ENCODE assay signal across 28 cellular contexts in genomic region chr16:50722960-50723359, GRCh38. TPM values are rescaled to one million over a fixed set of nuclear protein-coding genes. Genes with fewer than 3 reads are reported as not detected.
DNase-seq lines count a peak whose midpoint lies in the region; ATAC-seq and TF ChIP-seq lines count a peak whose summit lies in the region.
"Had no signal": no experiment of that assay in that cellular context is flagged by ENCODE, and none has a peak within 500 bp of the region (broad histone marks: within the 10 kb centered on the region; RNA-seq: fewer than 3 reads in every experiment).

No MANE protein-coding gene starts in this region.

- H3K4me1 ChIP-seq in ascending aorta (no peaks in the 10 kb centered on the region), HAP-1 (no peaks in the 10 kb centered on the region)

- no peak for TF ChIP-seq CTCF in activated CD8-positive, alpha-beta T cell treated with anti-CD3 and anti-CD28 coated beads for 36 hours (IDR thresholded peaks at IDR 0.05)
- no peak for TF ChIP-seq CTCF in ascending aorta (IDR thresholded peaks at IDR 0.05)

- peaks cover 36% of the 10 kb centered on the region for H3K4me1 Mint-ChIP-seq in activated T-cell treated with anti-CD3 and anti-CD28 coated beads, Interleukin-2, amount 50 U/mL, for 72 hours (ENCODE audit: low read depth)
- peaks cover 29% of the 10 kb centered on the region for H3K4me1 Mint-ChIP-seq in activated CD8-positive, alpha-beta T cell treated with anti-CD3 and anti-CD28 coated beads for 36 hours (ENCODE audit: low read depth)
- H3K4me1 Mint-ChIP-seq in central memory CD8-positive, alpha-beta T cell = peaks cover 34% of the 10 kb centered on the region
- peaks cover 33% of the 10 kb centered on the region for H3K4me1 Mint-ChIP-seq in stimulated activated effector memory CD8-positive, alpha-beta T cell treated with anti-CD3 and anti-CD28 coated beads, Interleukin-12 subunit alpha, Interleukin-12 subunit beta, amount 100 ng/mL, for 72 hours

- H3K9me3 Mint-ChIP-seq in activated T-cell treated with anti-CD3 and anti-CD28 coated beads, Interleukin-2, amount 50 U/mL, for 72 hours = peaks cover 2 to 5% of the 10 kb centered on the region in 2 donors
- peaks cover 13% of the 10 kb centered on the region for H3K9me3 Mint-ChIP-seq in activated CD8-positive, alpha-beta T cell treated with anti-CD3 and anti-CD28 coated beads for 36 hours
- H3K9me3 Mint-ChIP-seq in central memory CD8-positive, alpha-beta T cell = no peaks in the 10 kb centered on the region
- peaks cover 4% of the 10 kb centered on the region for H3K9me3 Mint-ChIP-seq in stimulated activated effector memory CD8-positive, alpha-beta T cell treated with anti-CD3 and anti-CD28 coated beads, Interleukin-12 subunit alpha, Interleukin-12 subunit beta, amount 100 ng/mL, for 72 hours

- peaks cover 16 to 31% of the 10 kb centered on the region in 2 donors for H3K36me3 Mint-ChIP-seq in activated T-cell treated with anti-CD3 and anti-CD28 coated beads, Interleukin-2, amount 50 U/mL, for 72 hours (ENCODE audit: insufficient read depth in 2 of 2)
- peaks cover 10% of the 10 kb centered on the region for H3K36me3 Mint-ChIP-seq in activated CD8-positive, alpha-beta T cell treated with anti-CD3 and anti-CD28 coated beads for 36 hours (ENCODE audit: low read depth)
- H3K36me3 Mint-ChIP-seq in central memory CD8-positive, alpha-beta T cell (ENCODE audit: insufficient read depth) = peaks cover 5% of the 10 kb centered on the region
- peaks cover 18% of the 10 kb centered on the region for H3K36me3 Mint-ChIP-seq in stimulated activated effector memory CD8-positive, alpha-beta T cell treated with anti-CD3 and anti-CD28 coated beads, Interleukin-12 subunit alpha, Interleukin-12 subunit beta, amount 100 ng/mL, for 72 hours

- DNase-seq in activated T-cell treated with anti-CD3 and anti-CD28 coated beads, Interleukin-2, amount 50 U/mL, for 72 hours = no peak
- no peak for DNase-seq in activated T-cell treated with anti-CD3 and anti-CD28 coated beads, Interleukin-2, amount 50 U/mL, for 48 hours
- no peak for DNase-seq in activated CD8-positive, alpha-beta T cell treated with anti-CD3 and anti-CD28 coated beads for 36 hours
- no peak for DNase-seq in central memory CD8-positive, alpha-beta T cell (ENCODE audit: low spot score in 2 of 2)
- no peak for DNase-seq in stimulated activated effector memory CD8-positive, alpha-beta T cell treated with anti-CD3 and anti-CD28 coated beads, Interleukin-12 subunit alpha, Interleukin-12 subunit beta, amount 100 ng/mL, for 72 hours (ENCODE audit: low spot score in 2 of 2)
- DNase-seq in ascending aorta (ENCODE audit: low spot score in 2 of 2) (no peak), HAP-1 (ENCODE audit: low spot score in 2 of 2) (no peak)
- DNase-seq: CD4-positive, alpha-beta T cell; COR-L47; DMS53; GM23248; H9; NCI-H1048; NCI-H1417 treated with DMSO at 0.1 percent for 48 hours; NCI-H1694 treated with DMSO at 0.1 percent for 48 hours; NCI-H2081; NCI-H2227 treated with DMSO at 0.1 percent for 48 hours; NCI-H526 treated with DMSO at 0.1 percent for 48 hours; Peyer's patch; SHP77 treated with DMSO at 0.1 percent for 48 hours had no signal

- in situ Hi-C loops in HAP-1 (cut with MboI; ENCODE audit: low sequenced_read_pairs) = no loop called here

- no peaks in the 10 kb centered on the region for H3K9me3 ChIP-seq in ascending aorta
- H3K9me3 ChIP-seq in HAP-1 = no peaks in the 10 kb centered on the region

- ATAC-seq in activated T-cell treated with anti-CD3 and anti-CD28 coated beads, Interleukin-2, amount 50 U/mL, for 72 hours (replicated peaks in 1 of 2) = no peak
- ATAC-seq in activated CD8-positive, alpha-beta T cell treated with anti-CD3 and anti-CD28 coated beads for 36 hours = no peak
- ATAC-seq in central memory CD8-positive, alpha-beta T cell (replicated peaks; ENCODE audit: extremely low read depth, poor library complexity, severe bottlenecking) = no peak
- ATAC-seq in stimulated activated effector memory CD8-positive, alpha-beta T cell treated with anti-CD3 and anti-CD28 coated beads, Interleukin-12 subunit alpha, Interleukin-12 subunit beta, amount 100 ng/mL, for 72 hours = no peak
- ATAC-seq in HG03175 (IDR thresholded peaks at IDR 0.05; ENCODE audit: unreplicated experiment) = no peak

- intact Hi-C loops in activated CD8-positive, alpha-beta T cell treated with anti-CD3 and anti-CD28 coated beads for 36 hours (cut with micrococcal nuclease) = no loop called here
- intact Hi-C loops in ascending aorta (cut with DNase I) = no loop called here

- POLR2A ChIA-PET in activated CD8-positive, alpha-beta T cell treated with anti-CD3 and anti-CD28 coated beads for 36 hours (lab: Charles Lee) = interaction anchor here (1.4 kb wide), 1 partner anchor 18 kb away, joined by 4 read pairs; no protein-coding TSS in a partner anchor

- H3K27me3 Mint-ChIP-seq in activated T-cell treated with anti-CD3 and anti-CD28 coated beads, Interleukin-2, amount 50 U/mL, for 72 hours (ENCODE audit: low read depth) = no peaks in the 10 kb centered on the region
- no peaks in the 10 kb centered on the region for H3K27me3 Mint-ChIP-seq in activated CD8-positive, alpha-beta T cell treated with anti-CD3 and anti-CD28 coated beads for 36 hours
- H3K27me3 Mint-ChIP-seq in central memory CD8-positive, alpha-beta T cell = no peaks in the 10 kb centered on the region
- H3K27me3 Mint-ChIP-seq: CD4-positive, alpha-beta T cell; IgD-negative memory B cell had no signal

- H3K36me3 ChIP-seq in ascending aorta (no peaks in the 10 kb centered on the region), HAP-1 (replicated peaks) (no peaks in the 10 kb centered on the region)
- H3K36me3 ChIP-seq: BLaER1, Peyer's patch had no signal

- peak overlapping the region; percentile 96 for H3K27ac Mint-ChIP-seq in activated T-cell treated with anti-CD3 and anti-CD28 coated beads, Interleukin-2, amount 50 U/mL, for 72 hours
- H3K27ac Mint-ChIP-seq in activated CD8-positive, alpha-beta T cell treated with anti-CD3 and anti-CD28 coated beads for 36 hours = peak overlapping the region; percentile 76
- H3K27ac Mint-ChIP-seq in central memory CD8-positive, alpha-beta T cell (ENCODE audit: low read depth) = peak overlapping the region; percentile 98
- peak overlapping the region; percentile 84 for H3K27ac Mint-ChIP-seq in stimulated activated effector memory CD8-positive, alpha-beta T cell treated with anti-CD3 and anti-CD28 coated beads, Interleukin-12 subunit alpha, Interleukin-12 subunit beta, amount 100 ng/mL, for 72 hours
- H3K27ac Mint-ChIP-seq: CD4-positive, alpha-beta T cell; H9 had no signal

- H3K27me3 ChIP-seq in ascending aorta (no peaks in the 10 kb centered on the region), HAP-1 (ENCODE audit: low read depth) (no peaks in the 10 kb centered on the region)
- H3K27me3 ChIP-seq: BLaER1, Peyer's patch had no signal

- no peak overlapping the region for H3K4me3 ChIP-seq in ascending aorta
- H3K4me3 ChIP-seq in HAP-1 = no peak overlapping the region
- H3K4me3 ChIP-seq: BLaER1, GM23248, Peyer's patch had no signal

- CTCF ChIA-PET in activated CD8-positive, alpha-beta T cell treated with anti-CD3 and anti-CD28 coated beads for 36 hours (lab: Charles Lee) = interaction anchor here (1.0 to 1.9 kb wide), 2 partner anchors 51 to 83 kb away, joined by 4 to 5 read pairs; no protein-coding TSS in a partner anchor

- H3K4me3 Mint-ChIP-seq in activated T-cell treated with anti-CD3 and anti-CD28 coated beads, Interleukin-2, amount 50 U/mL, for 72 hours = peak overlapping the region in 1 of 2 donors; percentile 46
- no peak overlapping the region for H3K4me3 Mint-ChIP-seq in activated CD8-positive, alpha-beta T cell treated with anti-CD3 and anti-CD28 coated beads for 36 hours
- H3K4me3 Mint-ChIP-seq in central memory CD8-positive, alpha-beta T cell = peak overlapping the region; percentile 61
- no peak overlapping the region for H3K4me3 Mint-ChIP-seq in stimulated activated effector memory CD8-positive, alpha-beta T cell treated with anti-CD3 and anti-CD28 coated beads, Interleukin-12 subunit alpha, Interleukin-12 subunit beta, amount 100 ng/mL, for 72 hours
- H3K4me3 Mint-ChIP-seq: CD4-positive, alpha-beta T cell; H9; IgD-negative memory B cell had no signal

- H3K27ac ChIP-seq in ascending aorta = no peak overlapping the region
- H3K27ac ChIP-seq: BLaER1, GM23248, HL-60, Peyer's patch had no signal

RNA-seq across cellular contexts. Expression of gene CYLD, which starts 18.9 kb away (rescaled TPM):
- total RNA-seq in activated T-cell treated with anti-CD3 and anti-CD28 coated beads, Interleukin-2, amount 50 U/mL, for 72 hours = 100 to 1,000 TPM; 194 to 222 TPM
- total RNA-seq in activated CD8-positive, alpha-beta T cell treated with anti-CD3 and anti-CD28 coated beads for 36 hours = 10 to 100 TPM; 86.4 to 94.4 TPM
- 33.2 TPM for total RNA-seq in ascending aorta

RNA-seq across cellular contexts. Expression of gene NOD2, which starts 29.6 kb away (rescaled TPM):
- total RNA-seq in activated T-cell treated with anti-CD3 and anti-CD28 coated beads, Interleukin-2, amount 50 U/mL, for 72 hours = 10 to 100 TPM; 11.3 to 13.0 TPM
- total RNA-seq in activated CD8-positive, alpha-beta T cell treated with anti-CD3 and anti-CD28 coated beads for 36 hours = 1 to 10 TPM; 1.1 to 1.6 TPM
- 3.8 TPM for total RNA-seq in ascending aorta
- total RNA-seq: G401, GM23248, OCI-LY7 had no signal

RNA-seq across cellular contexts. Expression of gene SNX20, which starts 41.8 kb away (rescaled TPM):
- 10 to 100 TPM; 45.2 to 49.9 TPM for total RNA-seq in activated T-cell treated with anti-CD3 and anti-CD28 coated beads, Interleukin-2, amount 50 U/mL, for 72 hours
- total RNA-seq in activated CD8-positive, alpha-beta T cell treated with anti-CD3 and anti-CD28 coated beads for 36 hours = 10 to 100 TPM; 24.6 to 25.0 TPM
- total RNA-seq in ascending aorta = 3.2 TPM
- total RNA-seq: Daoy, G401, GM23248, H9, NCI-H460 had no signal
